In the genomic region with DNA sequence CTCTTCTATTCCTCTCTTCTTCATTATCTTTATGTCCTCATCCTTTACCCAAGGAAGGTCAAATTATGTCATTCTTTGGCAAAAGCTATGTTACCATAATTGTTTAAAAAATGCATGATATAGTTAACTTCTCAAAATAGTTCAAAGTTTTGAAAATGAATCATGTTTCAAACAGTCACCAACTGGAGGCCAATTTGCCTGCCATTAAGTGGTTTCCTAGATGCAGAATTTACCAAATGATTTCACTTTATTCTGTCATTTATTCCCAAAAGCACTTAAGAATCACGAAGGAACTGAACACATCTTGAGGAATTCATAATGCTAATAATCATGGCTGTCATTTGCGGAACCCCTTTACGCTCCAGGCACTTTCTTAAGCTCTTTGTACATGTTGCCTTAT, we compare ENCODE assay signal across 31 cellular contexts.
DNase-seq lines count a peak whose midpoint lies in the region; ATAC-seq, FAIRE-seq and TF ChIP-seq lines count a peak whose summit lies in the region.
"Had no signal": no experiment of that assay in that cellular context is flagged by ENCODE, and none has a peak within 500 bp of the region (broad histone marks: within the 10 kb centered on the region; RNA-seq: fewer than 3 reads in every experiment).

No MANE protein-coding gene starts in this region.

- H3K27me3 Mint-ChIP-seq in activated T-cell treated with anti-CD3 and anti-CD28 coated beads, Interleukin-2, amount 50 U/mL, for 4 hours (ENCODE audit: low read depth), result no peaks in the 10 kb centered on the region
- H3K27me3 Mint-ChIP-seq: central memory CD8-positive, alpha-beta T cell; memory B cell; stimulated activated naive CD8-positive, alpha-beta T cell treated with anti-CD3 and anti-CD28 coated beads, Interleukin-15, amount 100 ng/mL, for 72 hours; T-cell had no signal

- H3K4me2 ChIP-seq in GM23248 (ENCODE audit: unreplicated experiment), result peak overlapping the region; percentile 80

- no peaks in the 10 kb centered on the region for H3K36me3 Mint-ChIP-seq in activated T-cell treated with anti-CD3 and anti-CD28 coated beads, Interleukin-2, amount 50 U/mL, for 4 hours (ENCODE audit: insufficient read depth)
- H3K36me3 Mint-ChIP-seq: memory B cell, T-cell had no signal

- WGBS in GM23248 (ENCODE audit: low coverage in 1 of 2, low lambda C conversion rate in 2 of 2, missing lambda C conversion rate in 2 of 2), 2 experiments, result 31 to 32% methylated on average over 3 of the region's 3 CpGs

- peak overlapping the region; percentile 4; the same call in 1 of the 2 replicates for H2AFZ ChIP-seq in GM23248

- H3K9ac ChIP-seq in GM23248, result no peak overlapping the region
- H3K9ac ChIP-seq in kidney (ENCODE audit: low read length in 2 of 2), result no peak overlapping the region

- FAIRE-seq in kidney (lab: Jason Lieb, UNC), result no peak
- FAIRE-seq: TTC549 had no signal

- intact Hi-C loops in kidney (cut with DNase I), result no loop called here

- no peaks in the 10 kb centered on the region for H3K9me3 ChIP-seq in GM23248 (ENCODE audit: low read depth)
- H3K9me3 ChIP-seq in kidney (ENCODE audit: control insufficient read depth in 1 of 2, low read length in 2 of 2), result no peaks in the 10 kb centered on the region

- H3K4me3 ChIP-seq in GM23248 (peak overlapping the region; percentile 47), astrocyte of the spinal cord (ENCODE audit: low read depth, low read length) (no peak overlapping the region), foreskin fibroblast (ENCODE audit: low read depth in 1 of 2, low read length in 2 of 2) (no peak overlapping the region), kidney (ENCODE audit: low read length in 2 of 2) (no peak overlapping the region)
- H3K4me3 ChIP-seq: spleen had no signal

- no peak for ATAC-seq in activated T-cell treated with anti-CD3 and anti-CD28 coated beads, Interleukin-2, amount 50 U/mL, for 4 hours
- no peak for ATAC-seq in HG03457 (IDR thresholded peaks at IDR 0.05; ENCODE audit: unreplicated experiment)
- ATAC-seq: HCT116; left colon; Right ventricle myocardium inferior; stimulated activated naive CD8-positive, alpha-beta T cell treated with anti-CD3 and anti-CD28 coated beads, Interleukin-15, amount 100 ng/mL, for 72 hours; T-cell had no signal

- H3K36me3 ChIP-seq in GM23248 (ENCODE audit: low read depth) (no peaks in the 10 kb centered on the region), kidney (ENCODE audit: control insufficient read depth in 1 of 2, insufficient read depth in 2 of 2, low read length in 2 of 2) (no peaks in the 10 kb centered on the region)
- H3K36me3 ChIP-seq: spleen had no signal

- in situ Hi-C loops in GM23248 (cut with MboI) (no loop called here), astrocyte of the spinal cord (cut with HindIII; ENCODE audit: low sequenced_read_pairs) (no loop called here)

- H3F3A ChIP-seq in GM23248 (ENCODE audit: insufficient read depth), result peaks cover 37% of the 10 kb centered on the region

- TF ChIP-seq CTCF in astrocyte of the spinal cord (IDR thresholded peaks at IDR 0.05; ENCODE audit: low read depth, low read length) (no peak), foreskin fibroblast (IDR thresholded peaks at IDR 0.05; ENCODE audit: low read depth, low read length) (no peak), kidney (IDR thresholded peaks at IDR 0.05; ENCODE audit: borderline replicate concordance, extremely low read depth, insufficient read depth) (no peak)

- peaks cover 3% of the 10 kb centered on the region for H3K9me3 Mint-ChIP-seq in activated T-cell treated with anti-CD3 and anti-CD28 coated beads, Interleukin-2, amount 50 U/mL, for 4 hours
- H3K9me3 Mint-ChIP-seq: central memory CD8-positive, alpha-beta T cell; memory B cell; stimulated activated naive CD8-positive, alpha-beta T cell treated with anti-CD3 and anti-CD28 coated beads, Interleukin-15, amount 100 ng/mL, for 72 hours had no signal

- peaks cover 50% of the 10 kb centered on the region for H3K4me1 ChIP-seq in GM23248 (ENCODE audit: insufficient read depth)
- no peaks in the 10 kb centered on the region for H3K4me1 ChIP-seq in kidney (ENCODE audit: control insufficient read depth in 1 of 2, insufficient read depth in 1 of 2, low read depth in 1 of 2, low read length in 2 of 2)

- no peaks in the 10 kb centered on the region for H3K79me2 ChIP-seq in GM23248 (ENCODE audit: insufficient read depth)

- no peaks in the 10 kb centered on the region for H3K9me2 ChIP-seq in GM23248 (ENCODE audit: insufficient read depth)

- no peaks in the 10 kb centered on the region for H3K4me1 Mint-ChIP-seq in activated T-cell treated with anti-CD3 and anti-CD28 coated beads, Interleukin-2, amount 50 U/mL, for 4 hours (ENCODE audit: low read depth)
- H3K4me1 Mint-ChIP-seq: central memory CD8-positive, alpha-beta T cell; memory B cell; stimulated activated naive CD8-positive, alpha-beta T cell treated with anti-CD3 and anti-CD28 coated beads, Interleukin-15, amount 100 ng/mL, for 72 hours; T-cell had no signal

- H3K27ac ChIP-seq in GM23248 (peak overlapping the region; percentile 80), kidney (ENCODE audit: low read depth in 2 of 2, low read length in 2 of 2) (no peak overlapping the region)
- H3K27ac ChIP-seq: 22Rv1 had no signal

- no peak overlapping the region for H3K4me3 Mint-ChIP-seq in activated T-cell treated with anti-CD3 and anti-CD28 coated beads, Interleukin-2, amount 50 U/mL, for 4 hours
- H3K4me3 Mint-ChIP-seq: central memory CD8-positive, alpha-beta T cell; memory B cell; stimulated activated naive CD8-positive, alpha-beta T cell treated with anti-CD3 and anti-CD28 coated beads, Interleukin-15, amount 100 ng/mL, for 72 hours; T-cell had no signal

- H3K27me3 ChIP-seq in GM23248 (replicated peaks; ENCODE audit: insufficient read depth), result no peaks in the 10 kb centered on the region
- H3K27me3 ChIP-seq: spleen had no signal

- peak; percentile 6 for DNase-seq in A172 (ENCODE audit: low spot score)
- peak; percentile 84 for DNase-seq in GM23248
- peak; percentile 68 for DNase-seq in astrocyte of the spinal cord (ENCODE audit: low read depth, low spot score)
- DNase-seq in foreskin fibroblast, result peak; percentile 56 to 76
- no peak for DNase-seq in activated T-cell treated with anti-CD3 and anti-CD28 coated beads, Interleukin-2, amount 50 U/mL, for 4 hours
- no peak for DNase-seq in T-helper 2 cell
- no peak for DNase-seq in kidney
- DNase-seq: activated CD4-positive, alpha-beta T cell treated with anti-CD3 and anti-CD28 coated beads for 1 hour; activated naive CD4-positive, alpha-beta T cell treated with Interleukin-2 at 50 U/mL for 16 hours; activated T-cell treated with anti-CD3 and anti-CD28 coated beads, Interleukin-2, amount 50 U/mL, for 48 hours; amniotic stem cell; C1 segment of cervical spinal cord; effector CD4-positive, alpha-beta T cell; glutamatergic neuron; Karpas-422; left colon; NCI-H187 treated with DMSO at 0.1 percent for 48 hours; NCI-H774; nucleus accumbens; spleen; stimulated activated CD4-positive, alpha-beta T cell treated with anti-CD3 and anti-CD28 coated beads, Interleukin-4, amount 100 ng/mL, for 1 hour; stimulated activated naive CD8-positive, alpha-beta T cell treated with anti-CD3 and anti-CD28 coated beads, Interleukin-15, amount 100 ng/mL, for 72 hours; T-cell; trophoblast cell had no signal

- no peaks in the 10 kb centered on the region for H4K20me1 ChIP-seq in GM23248 (ENCODE audit: insufficient read depth)

Comparison
In these comparisons a context has a peak if more than half of its experiments do, and no peak if none do; other contexts are left out.
1. DNase-seq: peak in A172 (single experiment), GM23248 (single experiment), astrocyte of the spinal cord (single experiment) and foreskin fibroblast (2 of 2); none in activated T-cell treated with anti-CD3 and anti-CD28 coated beads, Interleukin-2, amount 50 U/mL, for 4 hours (single experiment), T-helper 2 cell (0 of 5) and kidney (single experiment).